ENCODE assay signal across 9 cellular contexts in the genomic region with DNA sequence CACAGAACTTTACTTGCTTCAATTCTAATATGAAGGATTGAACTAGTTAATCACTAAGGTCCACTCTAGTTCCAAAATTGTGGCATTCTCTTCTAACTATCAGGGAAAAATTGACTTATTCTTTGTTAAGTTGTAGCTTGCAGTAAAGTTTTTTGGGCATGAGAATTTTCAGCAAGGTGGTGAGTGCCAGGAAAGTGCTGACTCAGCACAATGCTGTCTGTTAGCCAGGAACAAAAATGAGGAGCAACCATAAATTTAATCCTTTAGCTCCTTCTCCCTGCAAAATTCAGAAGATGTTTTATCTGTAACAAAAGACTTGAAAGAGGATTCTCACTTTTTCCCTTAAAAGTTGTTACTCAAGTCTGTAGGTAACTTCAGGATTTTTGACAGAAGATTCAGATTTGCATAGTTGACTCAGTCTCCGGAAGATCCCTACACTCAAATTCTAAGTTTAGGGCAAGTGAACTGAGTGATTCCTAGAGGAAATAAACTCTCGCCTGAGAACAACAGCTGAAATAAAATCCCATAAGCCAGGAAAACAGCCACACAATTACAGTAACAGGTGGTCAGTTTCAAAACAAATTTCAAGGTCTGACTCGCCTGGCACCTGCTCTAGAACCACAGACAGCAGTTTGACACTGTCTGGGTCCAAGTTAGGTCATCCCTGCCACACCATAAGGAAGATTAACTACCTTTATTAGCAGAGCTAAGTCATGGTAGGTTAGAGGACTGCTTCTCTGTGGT. TPM values are rescaled to one million over a fixed set of nuclear protein-coding genes. Genes with fewer than 3 reads are reported as not detected.
DNase-seq lines count a peak whose midpoint lies in the region; ATAC-seq, FAIRE-seq and TF ChIP-seq lines count a peak whose summit lies in the region.
"Had no signal": no experiment of that assay in that cellular context is flagged by ENCODE, and none has a peak within 500 bp of the region (broad histone marks: within the 10 kb centered on the region; RNA-seq: fewer than 3 reads in every experiment).

No MANE protein-coding gene starts in this region.

- H3K36me3 ChIP-seq in vagina (no peaks in the 10 kb centered on the region), thyroid gland (no peaks in the 10 kb centered on the region)

- no peak for TF ChIP-seq CTCF in vagina (IDR thresholded peaks at IDR 0.05)
- TF ChIP-seq CTCF in thyroid gland (IDR thresholded peaks at IDR 0.05), result no peak
- no peak for TF ChIP-seq CTCF in GM10248 (IDR thresholded peaks at IDR 0.05; ENCODE audit: control extremely low read depth, extremely low read depth, low read depth, missing control alignments)

- H3K27me3 ChIP-seq in vagina (no peaks in the 10 kb centered on the region), thyroid gland (no peaks in the 10 kb centered on the region)

- POLR2A ChIA-PET in GM10248 (lab: Yijun Ruan, JAX), result interaction anchor here (1.2 kb wide), 1 partner anchor 20 kb away, joined by 3 read pairs; the partner anchor contains the start of gene DARS1

- H3K4me1 ChIP-seq in vagina (no peaks in the 10 kb centered on the region), thyroid gland (peaks cover 0 to 4% of the 10 kb centered on the region in 2 donors)

- DNase-seq in GM12892 (ENCODE audit: insufficient read length), result no peak
- peak; percentile 52 for DNase-seq in dermis blood vessel endothelial cell
- no peak for DNase-seq in cerebellar cortex (ENCODE audit: low spot score)
- no peak for DNase-seq in vagina (ENCODE audit: extremely low spot score in 2 of 2)
- DNase-seq in thyroid gland, result no peak
- DNase-seq in GM10248 (ENCODE audit: extremely low spot score), result no peak
- DNase-seq: immature natural killer cell had no signal

- peak; percentile 89 for FAIRE-seq in GM12892 (lab: Jason Lieb, UNC)

- 85 to 88% methylated on average over 3 of the region's 3 CpGs for WGBS in thyroid gland, 2 donors

- intact Hi-C loops in vagina (cut with DNase I), result no loop called here
- intact Hi-C loops in thyroid gland (cut with DNase I), result no loop called here

- H3K9me3 ChIP-seq in vagina, result no peaks in the 10 kb centered on the region
- H3K9me3 ChIP-seq in thyroid gland, result no peaks in the 10 kb centered on the region

- H3K27ac ChIP-seq in vagina (no peak overlapping the region), thyroid gland (no peak overlapping the region)

- H3K4me3 ChIP-seq in vagina, result no peak overlapping the region
- no peak overlapping the region for H3K4me3 ChIP-seq in thyroid gland (replicated peaks in 1 of 3)

- ATAC-seq in GM19395 (IDR thresholded peaks at IDR 0.05; ENCODE audit: unreplicated experiment) (peak; percentile 69), HG03354 (IDR thresholded peaks at IDR 0.05; ENCODE audit: poor library complexity, severe bottlenecking, unreplicated experiment) (peak; percentile 80)

- TF ChIP-seq POLR2A in GM12892 (IDR thresholded peaks at IDR 0.05; ENCODE audit: low read depth, low read length) (no peak), vagina (IDR thresholded peaks at IDR 0.05) (no peak), thyroid gland (IDR thresholded peaks at IDR 0.05) (no peak)

- CTCF ChIA-PET in GM10248 (lab: Yijun Ruan, JAX), result interaction anchor here (0.8 to 4.5 kb wide), 9 partner anchors 8 to 379 kb away, joined by 3 to 16 read pairs (median 4); no protein-coding TSS in a partner anchor

RNA-seq across cellular contexts. Expression of gene DARS1, which starts 20.2 kb away (rescaled TPM):
- 196 TPM for polyA plus RNA-seq in GM12892 (2012; ENCODE audit: missing spikeins)
- total RNA-seq in dermis blood vessel endothelial cell, result 53.6 and 79.0 TPM in 2 replicates
- 63.1 TPM for total RNA-seq in vagina
- 10 to 100 TPM; 69.6 to 94.4 (median 75.9) TPM for total RNA-seq in thyroid gland
